ENCODE assay signal across 22 cellular contexts in genomic region chr3:46756642-46757041, GRCh38. TPM values are rescaled to one million over a fixed set of nuclear protein-coding genes. Genes with fewer than 3 reads are reported as not detected.
DNase-seq lines count a peak whose midpoint lies in the region; ATAC-seq, FAIRE-seq and TF ChIP-seq lines count a peak whose summit lies in the region.
"Had no signal": no experiment of that assay in that cellular context is flagged by ENCODE, and none has a peak within 500 bp of the region (broad histone marks: within the 10 kb centered on the region; RNA-seq: fewer than 3 reads in every experiment).

No MANE protein-coding gene starts in this region.

- BruUV-seq in HepG2 (replicated peaks; lab: Mats Ljungman, UMichigan), result no TSS peak

- H3K4me1 ChIP-seq in HepG2 (ENCODE audit: insufficient read depth, low read length), result no peaks in the 10 kb centered on the region
- H3K4me1 ChIP-seq in right lobe of liver, result no peaks in the 10 kb centered on the region
- H3K4me1 ChIP-seq in neuronal stem cell (ENCODE audit: control insufficient read depth in 2 of 2, insufficient read depth in 1 of 2, low read depth in 1 of 2, low read length in 2 of 2), result peaks cover 0 to 2% of the 10 kb centered on the region in 2 donors
- H3K4me1 ChIP-seq in body of pancreas, result no peaks in the 10 kb centered on the region
- H3K4me1 ChIP-seq: BE2C, Caco-2, HAP-1 had no signal

- H3K4me3 ChIP-seq in HepG2 (replicated peaks in 1 of 3; ENCODE audit: insufficient read depth in 1 of 3, low read depth in 2 of 3, low read length in 3 of 3), result no peak overlapping the region
- H3K4me3 ChIP-seq in right lobe of liver, result no peak overlapping the region
- no peak overlapping the region for H3K4me3 ChIP-seq in LNCaP clone FGC (ENCODE audit: low read depth, low read length)
- H3K4me3 ChIP-seq in neuronal stem cell (ENCODE audit: low read length in 2 of 2), result no peak overlapping the region
- no peak overlapping the region for H3K4me3 ChIP-seq in body of pancreas
- H3K4me3 ChIP-seq: HAP-1 had no signal

- H3K36me3 ChIP-seq in HepG2 (replicated peaks in 1 of 2; ENCODE audit: control insufficient read depth in 1 of 2, insufficient read depth in 2 of 2, low read length in 2 of 2) (no peaks in the 10 kb centered on the region), right lobe of liver (no peaks in the 10 kb centered on the region), neuronal stem cell (replicated peaks in 1 of 2; ENCODE audit: control insufficient read depth in 2 of 2, insufficient read depth in 2 of 2, low read length in 2 of 2) (no peaks in the 10 kb centered on the region), body of pancreas (replicated peaks in 1 of 2; ENCODE audit: insufficient read depth in 1 of 2, low read depth in 2 of 2) (no peaks in the 10 kb centered on the region)
- H3K36me3 ChIP-seq: BE2C, HAP-1 had no signal

- no peak for FAIRE-seq in HepG2 (lab: Jason Lieb, UNC)
- FAIRE-seq: D721Med, G401.6, GM12891, GM18507, H1, HTR-8/SVneo had no signal

- H3K14ac ChIP-seq in neuronal stem cell (ENCODE audit: low read length), result peak overlapping the region; percentile 98

- no peak overlapping the region for H3K9ac ChIP-seq in HepG2 (ENCODE audit: insufficient read depth, low read depth, low read length)
- peak overlapping the region; percentile 77 for H3K9ac ChIP-seq in neuronal stem cell (ENCODE audit: low read depth, low read length, poor library complexity)

- TF ChIP-seq EP300 in HepG2 (IDR thresholded peaks at IDR 0.05; ENCODE audit: low read depth in 2 of 2, low read length in 2 of 2), result no peak
- TF ChIP-seq EP300 in HepG2 (CRISPR knock-in tag; IDR thresholded peaks at IDR 0.05; ENCODE audit: borderline replicate concordance), result no peak

- no peak for DNase-seq in HepG2 (ENCODE audit: low spot score)
- DNase-seq in right lobe of liver, result no peak
- no peak for DNase-seq in LNCaP clone FGC (ENCODE audit: low read depth)
- no peak for DNase-seq in neuronal stem cell (ENCODE audit: low spot score)
- no peak for DNase-seq in body of pancreas
- no peak for DNase-seq in AG08396 (ENCODE audit: low spot score)
- DNase-seq: BE2C; C1 segment of cervical spinal cord; Caco-2; CD4-positive, alpha-beta T cell; KG1 had no signal

- no peaks in the 10 kb centered on the region for H3K9me3 ChIP-seq in HepG2 (ENCODE audit: low read length)
- no peaks in the 10 kb centered on the region for H3K9me3 ChIP-seq in right lobe of liver
- no peaks in the 10 kb centered on the region for H3K9me3 ChIP-seq in neuronal stem cell (replicated peaks in 1 of 2; ENCODE audit: control insufficient read depth in 2 of 2, insufficient read depth in 1 of 2, low read depth in 1 of 2, low read length in 2 of 2)
- no peaks in the 10 kb centered on the region for H3K9me3 ChIP-seq in body of pancreas
- H3K9me3 ChIP-seq: BE2C, Caco-2, HAP-1 had no signal

- no peak overlapping the region for H4K91ac ChIP-seq in neuronal stem cell (ENCODE audit: low read depth, low read length, poor library complexity)

- H2BK15ac ChIP-seq in neuronal stem cell (ENCODE audit: low read length), result no peak overlapping the region

- no peak overlapping the region for H2BK120ac ChIP-seq in neuronal stem cell (ENCODE audit: low read depth, low read length)

- intact Hi-C loops in HepG2 (cut with micrococcal nuclease; ENCODE audit: unreplicated experiment) (no loop called here), right lobe of liver (cut with DNase I) (no loop called here), body of pancreas (cut with DNase I) (no loop called here)

- CTCF ChIA-PET in HepG2 (lab: Yijun Ruan, JAX; ENCODE audit: low intra/inter-chr PET ratio, low total read pairs), result no interaction called here

- TF ChIP-seq CTCF in HepG2 (CRISPR knock-in tag; IDR thresholded peaks at IDR 0.05), result peak; percentile 25; the same call in 1 of the 2 replicates
- no peak for TF ChIP-seq CTCF in right lobe of liver (IDR thresholded peaks at IDR 0.05)
- TF ChIP-seq CTCF in LNCaP clone FGC (IDR thresholded peaks at IDR 0.05; ENCODE audit: control insufficient read depth, extremely low read depth, insufficient read depth), result peak; percentile 10; the same call in 1 of the 2 replicates
- TF ChIP-seq CTCF in body of pancreas (IDR thresholded peaks at IDR 0.05), result no peak

- no peak overlapping the region for H2BK12ac ChIP-seq in neuronal stem cell (ENCODE audit: low read length)

- H2BK5ac ChIP-seq in neuronal stem cell (ENCODE audit: low read length), result no peak overlapping the region

- H2AK5ac ChIP-seq in neuronal stem cell (ENCODE audit: low read depth, low read length), result peak overlapping the region; percentile 32

- POLR2A ChIA-PET in HepG2 (lab: Yijun Ruan, JAX), result no interaction called here

- TF ChIP-seq RAD21 in HepG2 (CRISPR knock-in tag; IDR thresholded peaks at IDR 0.05), result no peak

- no peaks in the 10 kb centered on the region for H4K20me1 ChIP-seq in HepG2 (ENCODE audit: insufficient read depth, low read length)

- in situ Hi-C loops in HepG2 (cut with HindIII; ENCODE audit: extremely low pct_ligation_motif_present, low pct_unique_long_range_greater_than_20kb), result no loop called here

- no peak overlapping the region for H3K23ac ChIP-seq in neuronal stem cell (ENCODE audit: low read depth, low read length, poor library complexity)

- H3K27me3 ChIP-seq in HepG2 (ENCODE audit: control insufficient read depth in 1 of 2, insufficient read depth in 2 of 2, low read length in 2 of 2) (0 out of 5 replicates have a peak, but pooled peaks cover 0 to 6% of the 10 kb centered on the region in 2 experiments), right lobe of liver (no peaks in the 10 kb centered on the region), neuronal stem cell (ENCODE audit: control insufficient read depth in 3 of 3, insufficient read depth in 3 of 3, low read depth in 1 of 3, low read length in 3 of 3) (peaks cover 0 to 2% (median 0%) of the 10 kb centered on the region in 3 experiments), body of pancreas (no peaks in the 10 kb centered on the region)
- H3K27me3 ChIP-seq: BE2C had no signal

- no peaks in the 10 kb centered on the region for H3K79me2 ChIP-seq in HepG2 (ENCODE audit: insufficient read depth, low read length)

- H3K27ac ChIP-seq in HepG2 (ENCODE audit: extremely low read length, insufficient read depth, low read length) (no peak overlapping the region), right lobe of liver (no peak overlapping the region), neuronal stem cell (replicated peaks; ENCODE audit: low read length) (no peak overlapping the region), body of pancreas (no peak overlapping the region)

- H3K18ac ChIP-seq in neuronal stem cell (ENCODE audit: low read length), result no peak overlapping the region

- H2AFZ ChIP-seq in HepG2 (ENCODE audit: low read length) (no peak overlapping the region), neuronal stem cell (ENCODE audit: low read length) (no peak overlapping the region)

- 100% methylated on average over 1 of the region's 31 CpGs for WGBS in HepG2 (ENCODE audit: low lambda C conversion rate)
- WGBS in right lobe of liver (ENCODE audit: insufficient coverage, low coverage, low lambda C conversion rate, missing lambda C conversion rate), result 50% methylated on average over 2 of the region's 31 CpGs
- WGBS in neuronal stem cell (ENCODE audit: extremely low coverage in 2 of 2, insufficient read length in 2 of 2, insufficient replicate concordance in 1 of 2), 2 donors, result no CpG with 5 or more reads among the region's 31 CpGs
- WGBS in body of pancreas, 2 donors, result 88 to 96% methylated on average over 7 to 23 of the region's 31 CpGs

- TF ChIP-seq POLR2A in HepG2 (IDR thresholded peaks at IDR 0.05; ENCODE audit: insufficient read depth in 1 of 2, low read depth in 2 of 2, low read length in 2 of 2) (no peak), right lobe of liver (IDR thresholded peaks at IDR 0.05) (no peak), body of pancreas (IDR thresholded peaks at IDR 0.05) (no peak)

- no peaks in the 10 kb centered on the region for H3K79me1 ChIP-seq in neuronal stem cell (ENCODE audit: low read depth, low read length)

- H3K4ac ChIP-seq in neuronal stem cell (ENCODE audit: low read length), result no peak overlapping the region

- ATAC-seq in HepG2, result no peak; the same call in 2 of the 3 replicates
- no peak for ATAC-seq in right lobe of liver
- no peak for ATAC-seq in body of pancreas
- no peak for ATAC-seq in HG03565 (IDR thresholded peaks at IDR 0.05; ENCODE audit: unreplicated experiment)
- ATAC-seq in HG03457 (IDR thresholded peaks at IDR 0.05; ENCODE audit: unreplicated experiment), result no peak

- H3K4me2 ChIP-seq in HepG2 (ENCODE audit: low read depth, low read length) (no peak overlapping the region), neuronal stem cell (ENCODE audit: insufficient read depth, low read length, poor library complexity, severe bottlenecking) (no peak overlapping the region)

- H4K8ac ChIP-seq in neuronal stem cell (ENCODE audit: low read depth, low read length), result no peak overlapping the region

RNA-seq across cellular contexts. Expression of gene PRSS50, which starts 39.0 kb away (rescaled TPM):
- total RNA-seq in HepG2 (2016; rRNA removed; fragmentation: Illumina TruSeq; extraction: Trizol) (not detected in 2 replicates), right lobe of liver (under 1 TPM in 4 of 6 experiments, not detected in 2; 0.07 to 0.42 (median 0.13) TPM), body of pancreas (1 to 10 TPM; 2.6 to 3.1 TPM)
- not detected in 2 replicates for total RNA-seq in HepG2 (2016; cell fraction: cytosol; rRNA removed; fragmentation: Illumina TruSeq; extraction: Trizol; ENCODE audit: low read depth)
- not detected in 2 replicates for total RNA-seq in HepG2 (2016; cell fraction: insoluble cytoplasmic fraction; rRNA removed; fragmentation: Illumina TruSeq; extraction: Trizol)
- total RNA-seq in HepG2 (2016; cell fraction: membrane; rRNA removed; fragmentation: Illumina TruSeq; extraction: Trizol), result not detected in 2 replicates
- not detected in 2 replicates for total RNA-seq in HepG2 (2016; cell fraction: nucleus; rRNA removed; fragmentation: Illumina TruSeq; extraction: Trizol)
- not detected in 2 replicates for polyA plus RNA-seq in HepG2 (2011; rRNA removed)
- polyA plus RNA-seq in HepG2 (2011; cell fraction: cytosol; rRNA removed), result not detected in 2 replicates
- polyA plus RNA-seq in HepG2 (2011; cell fraction: nucleus; rRNA removed), result not detected in 2 replicates
- not detected in 2 replicates for polyA plus RNA-seq in HepG2 (2012)
- not detected in 2 replicates for polyA plus RNA-seq in HepG2 (2016; cell fraction: cytosol; fragmentation: Illumina TruSeq; extraction: Trizol; ENCODE audit: low read depth)
- not detected in 2 replicates for polyA plus RNA-seq in HepG2 (2016; cell fraction: insoluble cytoplasmic fraction; fragmentation: Illumina TruSeq; extraction: Trizol; ENCODE audit: low read depth)
- polyA plus RNA-seq in HepG2 (2016; cell fraction: membrane; fragmentation: Illumina TruSeq; extraction: Trizol; ENCODE audit: low read depth), result not detected in 2 replicates
- not detected in 2 replicates for polyA plus RNA-seq in HepG2 (2016; cell fraction: nucleus; fragmentation: Illumina TruSeq; extraction: Trizol; ENCODE audit: insufficient read depth, low read depth)
- not detected in 2 replicates for polyA minus RNA-seq in HepG2 (2011; rRNA and poly(A)+ RNA removed; ENCODE audit: low replicate concordance)
- polyA minus RNA-seq in HepG2 (2011; cell fraction: cytosol; rRNA and poly(A)+ RNA removed), result not detected in 2 replicates
- polyA minus RNA-seq in HepG2 (2011; cell fraction: nucleus; rRNA and poly(A)+ RNA removed), result not detected in 2 replicates
- polyA plus RNA-seq in neuronal stem cell (2013, experiment 1 of 2), result 0.64 TPM
- polyA plus RNA-seq in neuronal stem cell (2013, experiment 2 of 2), result 0.57 TPM
- total RNA-seq: A172; Caco-2; CD4-positive, alpha-beta T cell had no signal
- polyA plus RNA-seq: IgD-negative memory B cell had no signal

RNA-seq across cellular contexts. Expression of gene TMIE, which starts 55.5 kb away (rescaled TPM):
- total RNA-seq in HepG2 (2016; rRNA removed; fragmentation: Illumina TruSeq; extraction: Trizol), result not detected in 2 replicates
- not detected in 2 replicates for total RNA-seq in HepG2 (2016; cell fraction: cytosol; rRNA removed; fragmentation: Illumina TruSeq; extraction: Trizol; ENCODE audit: low read depth)
- total RNA-seq in HepG2 (2016; cell fraction: insoluble cytoplasmic fraction; rRNA removed; fragmentation: Illumina TruSeq; extraction: Trizol), result not detected in 2 replicates
- total RNA-seq in HepG2 (2016; cell fraction: membrane; rRNA removed; fragmentation: Illumina TruSeq; extraction: Trizol), result not detected in 2 replicates
- total RNA-seq in HepG2 (2016; cell fraction: nucleus; rRNA removed; fragmentation: Illumina TruSeq; extraction: Trizol), result not detected in 2 replicates
- not detected in 2 replicates for polyA plus RNA-seq in HepG2 (2011; rRNA removed)
- not detected in 2 replicates for polyA plus RNA-seq in HepG2 (2011; cell fraction: cytosol; rRNA removed)
- not detected in 2 replicates for polyA plus RNA-seq in HepG2 (2011; cell fraction: nucleus; rRNA removed)
- not detected in 2 replicates for polyA plus RNA-seq in HepG2 (2012)
- polyA plus RNA-seq in HepG2 (2016; cell fraction: cytosol; fragmentation: Illumina TruSeq; extraction: Trizol; ENCODE audit: low read depth), result not detected in 2 replicates
- not detected in 2 replicates for polyA plus RNA-seq in HepG2 (2016; cell fraction: insoluble cytoplasmic fraction; fragmentation: Illumina TruSeq; extraction: Trizol; ENCODE audit: low read depth)
- polyA plus RNA-seq in HepG2 (2016; cell fraction: membrane; fragmentation: Illumina TruSeq; extraction: Trizol; ENCODE audit: low read depth), result not detected in 2 replicates
- polyA plus RNA-seq in HepG2 (2016; cell fraction: nucleus; fragmentation: Illumina TruSeq; extraction: Trizol; ENCODE audit: insufficient read depth, low read depth), result not detected in 2 replicates
- polyA minus RNA-seq in HepG2 (2011; rRNA and poly(A)+ RNA removed; ENCODE audit: low replicate concordance), result 0.14 TPM in 1 of 2 replicates, not detected in the other
- polyA minus RNA-seq in HepG2 (2011; cell fraction: cytosol; rRNA and poly(A)+ RNA removed), result not detected in 2 replicates
- not detected in 2 replicates for polyA minus RNA-seq in HepG2 (2011; cell fraction: nucleus; rRNA and poly(A)+ RNA removed)
- total RNA-seq in right lobe of liver, result under 1 TPM; 0.21 to 0.79 (median 0.34) TPM
- 0.26 TPM for polyA plus RNA-seq in neuronal stem cell (2013, experiment 1 of 2)
- polyA plus RNA-seq in neuronal stem cell (2013, experiment 2 of 2), result 0.30 TPM
- total RNA-seq in body of pancreas, result not detected
- total RNA-seq: A172, Caco-2 had no signal
- polyA plus RNA-seq: IgD-negative memory B cell had no signal

Comparison
In these comparisons a context has a peak if more than half of its experiments do, and no peak if none do; other contexts are left out.
1. CTCF ChIP-seq: peak in HepG2 (single experiment) and LNCaP clone FGC (single experiment); none in right lobe of liver (0 of 4) and body of pancreas (0 of 7).